ENCODE assay signal across 8 cellular contexts in genomic region chr17:66727634-66728570, GRCh38.
DNase-seq lines count a peak whose midpoint lies in the region; ATAC-seq and TF ChIP-seq lines count a peak whose summit lies in the region.

No MANE protein-coding gene starts in this region.

- no peak overlapping the region for H3K27ac ChIP-seq in GM23248
- peak overlapping the region; percentile 41 for H3K27ac ChIP-seq in SU-DHL-6 (ENCODE audit: low read depth, low read length)

- H3K9me2 ChIP-seq in GM23248 (ENCODE audit: insufficient read depth), result no peaks in the 10 kb centered on the region
- no peaks in the 10 kb centered on the region for H3K9me2 ChIP-seq in SU-DHL-6 (replicated peaks; ENCODE audit: insufficient read depth, low read length)

- DNase-seq in DMS114 treated with DMSO at 0.1 percent for 48 hours (lab: John Stamatoyannopoulos, UW; ENCODE audit: unreplicated experiment) (peak; percentile 54), GM23248 (peak; percentile 68), NCI-H1417 (lab: John Stamatoyannopoulos, UW) (peak in 2 of 3 experiments; percentile 81 to 90), T47D (ENCODE audit: low read depth in 1 of 2, low spot score in 1 of 2) (peak; percentile 86 to 87), iris pigment epithelial cell (ENCODE audit: low read depth) (peak; percentile 63)
- DNase-seq in stimulated activated CD4-positive, alpha-beta T cell treated with anti-CD3 and anti-CD28 coated beads, Interleukin-1b, Interleukin-23, amount 100 ng/mL, for 24 hours (ENCODE audit: low read depth in 4 of 4, low spot score in 1 of 4), result peak in 3 of 4 experiments; percentile 5 to 18 (median 16)

- H4K20me1 ChIP-seq in GM23248 (ENCODE audit: insufficient read depth), result no peaks in the 10 kb centered on the region; the same call in 1 of the 2 replicates
- no peaks in the 10 kb centered on the region for H4K20me1 ChIP-seq in SU-DHL-6 (ENCODE audit: low read depth, low read length)

- H3K9me3 ChIP-seq in GM23248 (ENCODE audit: low read depth), result no peaks in the 10 kb centered on the region
- no peaks in the 10 kb centered on the region for H3K9me3 ChIP-seq in SU-DHL-6 (ENCODE audit: insufficient read depth, low read length)

- in situ Hi-C loops in GM23248 (cut with MboI) (loop anchor here (10.0 kb wide), 1 partner anchor 177 kb away; no protein-coding TSS in a partner anchor), T47D (cut with HindIII; ENCODE audit: low pct_unique_long_range_greater_than_20kb, low sequenced_read_pairs) (no loop called here)

- ATAC-seq in GM18861 (IDR thresholded peaks at IDR 0.05; ENCODE audit: unreplicated experiment), result no peak

- H3K9ac ChIP-seq in GM23248 (no peak overlapping the region), SU-DHL-6 (ENCODE audit: low read length) (0 out of 2 replicates have a peak overlapping the region, but pooled peaks have one; percentile 12)

- H3K4me2 ChIP-seq in GM23248 (ENCODE audit: unreplicated experiment), result no peak overlapping the region
- no peak overlapping the region for H3K4me2 ChIP-seq in SU-DHL-6 (ENCODE audit: low read depth, low read length, poor library complexity, severe bottlenecking)

- no peaks in the 10 kb centered on the region; the same call in 1 of the 2 replicates for H3K4me1 ChIP-seq in GM23248 (ENCODE audit: insufficient read depth)

- 68 to 71% methylated on average over 15 to 16 of the region's 17 CpGs for WGBS in GM23248 (ENCODE audit: low coverage in 1 of 2, low lambda C conversion rate in 2 of 2, missing lambda C conversion rate in 2 of 2), 2 experiments

- H2AFZ ChIP-seq in GM23248, result no peak overlapping the region
- H2AFZ ChIP-seq in SU-DHL-6 (ENCODE audit: low read depth, low read length, severe bottlenecking), result no peak overlapping the region

- peak; percentile 55 for TF ChIP-seq CTCF in SU-DHL-6 (IDR thresholded peaks at IDR 0.05; ENCODE audit: insufficient read depth, low read length, poor library complexity, severe bottlenecking)

- H3K4me3 ChIP-seq in GM23248, result no peak overlapping the region
- no peak overlapping the region for H3K4me3 ChIP-seq in SU-DHL-6 (ENCODE audit: insufficient read depth, low read length, poor library complexity, severe bottlenecking)

- H3K36me3 ChIP-seq in GM23248 (ENCODE audit: low read depth) (no peaks in the 10 kb centered on the region), SU-DHL-6 (ENCODE audit: low read length) (no peaks in the 10 kb centered on the region)

- H3K79me2 ChIP-seq in GM23248 (ENCODE audit: insufficient read depth), result no peaks in the 10 kb centered on the region
- H3K79me2 ChIP-seq in SU-DHL-6 (ENCODE audit: insufficient read depth, low read length), result no peaks in the 10 kb centered on the region

- H3F3A ChIP-seq in GM23248 (ENCODE audit: insufficient read depth) (no peaks in the 10 kb centered on the region), SU-DHL-6 (ENCODE audit: insufficient read depth) (no peaks in the 10 kb centered on the region)

- no peaks in the 10 kb centered on the region for H3K27me3 ChIP-seq in GM23248 (replicated peaks; ENCODE audit: insufficient read depth)
- H3K27me3 ChIP-seq in SU-DHL-6 (ENCODE audit: low read length), result no peaks in the 10 kb centered on the region

Comparison
In these comparisons a context has a peak if more than half of its experiments do, and no peak if none do; other contexts are left out.
1. DNase-seq: peak in every context shown above with its lines; median percentile 86 in T47D; 86 in NCI-H1417; 68 in GM23248; 63 in iris pigment epithelial cell; 54 in DMS114 treated with DMSO at 0.1 percent for 48 hours; 16 in stimulated activated CD4-positive, alpha-beta T cell treated with anti-CD3 and anti-CD28 coated beads, Interleukin-1b, Interleukin-23, amount 100 ng/mL, for 24 hours.